In genomic region chr17:61572547-61572946, GRCh38 we compare ENCODE assay signal across 1 cellular context. TPM values are rescaled to one million over a fixed set of nuclear protein-coding genes. Genes with fewer than 3 reads are reported as not detected.
"Had no signal": no experiment of that assay in that cellular context is flagged by ENCODE, and none has a peak within 500 bp of the region (broad histone marks: within the 10 kb centered on the region; RNA-seq: fewer than 3 reads in every experiment).

No MANE protein-coding gene starts in this region.

RNA-seq across cellular contexts. Expression of gene NACA2, which starts 18.5 kb away (rescaled TPM):
- total RNA-seq: GM12878 had no signal
